Comparison of ENCODE assay signal across 24 cellular contexts in genomic region chr1:151986501-151987190, GRCh38. TPM values are rescaled to one million over a fixed set of nuclear protein-coding genes. Genes with fewer than 3 reads are reported as not detected.
A peak's percentile ranks its signal among the peaks of the same experiment; 100 is the strongest.
DNase-seq lines count a peak whose midpoint lies in the region; ATAC-seq and TF ChIP-seq lines count a peak whose summit lies in the region.
"Had no signal": no experiment of that assay in that cellular context is flagged by ENCODE, and none has a peak within 500 bp of the region (broad histone marks: within the 10 kb centered on the region; RNA-seq: fewer than 3 reads in every experiment).

No MANE protein-coding gene starts in this region.

- H3K4me2 ChIP-seq in neural cell (ENCODE audit: low read length): no peak overlapping the region

- H3K36me3 Mint-ChIP-seq in activated CD8-positive, alpha-beta memory T cell treated with anti-CD3 and anti-CD28 coated beads, Interleukin-2, amount 10 ng/mL, durations not matched to agents 7 days and 5 days: peaks cover 69% of the 10 kb centered on the region
- peaks cover 4% of the 10 kb centered on the region for H3K36me3 Mint-ChIP-seq in IgD-negative memory B cell

- H3K79me2 ChIP-seq in neural cell (replicated peaks; ENCODE audit: insufficient read depth, low read length): no peaks in the 10 kb centered on the region

- H3K9me3 Mint-ChIP-seq in activated CD8-positive, alpha-beta memory T cell treated with anti-CD3 and anti-CD28 coated beads, Interleukin-2, amount 10 ng/mL, durations not matched to agents 7 days and 5 days (ENCODE audit: low read depth): no peaks in the 10 kb centered on the region
- no peaks in the 10 kb centered on the region for H3K9me3 Mint-ChIP-seq in IgD-negative memory B cell
- H3K9me3 Mint-ChIP-seq: activated CD4-positive, alpha-beta T cell treated with anti-CD3 and anti-CD28 coated beads, Interleukin-2, amount 10 ng/mL, durations not matched to agents 24 days and 14 days; activated naive CD4-positive, alpha-beta T cell treated with anti-CD3 and anti-CD28 coated beads for 36 hours; nephron progenitor cell had no signal

- no peaks in the 10 kb centered on the region for H3K9me2 ChIP-seq in neural cell (ENCODE audit: insufficient read depth, low read length)

- no peaks in the 10 kb centered on the region for H4K20me1 ChIP-seq in neural cell (ENCODE audit: insufficient read depth)

- no peaks in the 10 kb centered on the region for H3K36me3 ChIP-seq in neural cell (ENCODE audit: insufficient read depth, low read length)
- H3K36me3 ChIP-seq: colonic mucosa had no signal

- H3K27ac ChIP-seq in neural cell (ENCODE audit: low read length): peak overlapping the region; percentile 93
- H3K27ac ChIP-seq: BLaER1, body of pancreas, colonic mucosa, HL-60 had no signal

- H3K4me1 Mint-ChIP-seq in activated CD8-positive, alpha-beta memory T cell treated with anti-CD3 and anti-CD28 coated beads, Interleukin-2, amount 10 ng/mL, durations not matched to agents 7 days and 5 days: peaks cover 86% of the 10 kb centered on the region
- H3K4me1 Mint-ChIP-seq in IgD-negative memory B cell: peaks cover 13 to 32% (median 29%) of the 10 kb centered on the region in 3 donors

- no peak overlapping the region for H3K4me3 ChIP-seq in neural cell (ENCODE audit: low read length)
- H3K4me3 ChIP-seq: BLaER1, body of pancreas, colonic mucosa had no signal

- TF ChIP-seq CTCF in neural cell (IDR thresholded peaks at IDR 0.05; ENCODE audit: poor library complexity, severe bottlenecking): no peak

- H3F3A ChIP-seq in neural cell (ENCODE audit: insufficient read depth, low read length, poor library complexity, severe bottlenecking): no peaks in the 10 kb centered on the region

- no peak for ATAC-seq in activated CD8-positive, alpha-beta memory T cell treated with anti-CD3 and anti-CD28 coated beads, Interleukin-2, amount 10 ng/mL, durations not matched to agents 7 days and 5 days
- no peak for ATAC-seq in GM21717 (IDR thresholded peaks at IDR 0.05; ENCODE audit: unreplicated experiment)
- ATAC-seq: body of pancreas, HCT116 had no signal

- TF ChIP-seq EP300 in neural cell (conservative IDR thresholded peaks at IDR 0.05; ENCODE audit: poor library complexity, severe bottlenecking): no peak

- no peaks in the 10 kb centered on the region for H3K9me3 ChIP-seq in neural cell (ENCODE audit: low read length)
- H3K9me3 ChIP-seq: BLaER1, body of pancreas, colonic mucosa had no signal

- no peak overlapping the region for H3K4me3 Mint-ChIP-seq in activated CD8-positive, alpha-beta memory T cell treated with anti-CD3 and anti-CD28 coated beads, Interleukin-2, amount 10 ng/mL, durations not matched to agents 7 days and 5 days
- peak overlapping the region in 2 of 4 donors; percentile 46 to 73 for H3K4me3 Mint-ChIP-seq in IgD-negative memory B cell
- H3K4me3 Mint-ChIP-seq: activated CD4-positive, alpha-beta T cell treated with anti-CD3 and anti-CD28 coated beads, Interleukin-2, amount 10 ng/mL, durations not matched to agents 24 days and 14 days; activated naive CD4-positive, alpha-beta T cell treated with anti-CD3 and anti-CD28 coated beads for 36 hours; nephron progenitor cell had no signal

- no peak for TF ChIP-seq RAD21 in neural cell (conservative IDR thresholded peaks at IDR 0.05)

- CTCF ChIA-PET in activated CD8-positive, alpha-beta memory T cell treated with anti-CD3 and anti-CD28 coated beads, Interleukin-2, amount 10 ng/mL, durations not matched to agents 7 days and 5 days (lab: Charles Lee): interaction anchor here (0.9 to 20.0 kb wide), 7 partner anchors 10 to 251 kb away, joined by 3 to 522 read pairs (median 5); partner anchors contain the start of gene S100A10

- H3K9ac ChIP-seq in neural cell (ENCODE audit: low read length): no peak overlapping the region
- H3K9ac ChIP-seq: BLaER1 had no signal

- DNase-seq in activated CD8-positive, alpha-beta memory T cell treated with anti-CD3 and anti-CD28 coated beads, Interleukin-2, amount 10 ng/mL, durations not matched to agents 7 days and 5 days: no peak
- DNase-seq in activated CD8-positive, alpha-beta memory T cell treated with anti-CD3 and anti-CD28 coated beads, Interleukin-2, amount 50 U/mL, for 48 hours: no peak
- DNase-seq in dermis blood vessel endothelial cell (peak; percentile 44), DMS79 treated with DMSO at 0.1 percent for 48 hours (lab: John Stamatoyannopoulos, UW) (no peak)
- DNase-seq in activated CD4-positive, alpha-beta T cell treated with anti-CD3 and anti-CD28 coated beads, Interleukin-2, amount 50 U/mL, for 48 hours: no peak
- DNase-seq: activated CD4-positive, alpha-beta T cell treated with anti-CD3 and anti-CD28 coated beads, Interleukin-2, amount 10 ng/mL, durations not matched to agents 24 days and 14 days; activated naive CD4-positive, alpha-beta T cell treated with anti-CD3 and anti-CD28 coated beads for 36 hours; body of pancreas; colonic mucosa; hypothalamus; islet precursor cell; MV-4-11; NCI-H187 treated with DMSO at 0.1 percent for 48 hours; NCI-H446; nephron progenitor cell; NK-92 treated with Interleukin-12 subunit alpha and Interleukin-12 subunit beta, amount 100 ng/mL, for 24 hours; RPMI8226; SW 1271 had no signal

- no peaks in the 10 kb centered on the region for H3K27me3 Mint-ChIP-seq in activated CD8-positive, alpha-beta memory T cell treated with anti-CD3 and anti-CD28 coated beads, Interleukin-2, amount 10 ng/mL, durations not matched to agents 7 days and 5 days
- no peaks in the 10 kb centered on the region for H3K27me3 Mint-ChIP-seq in IgD-negative memory B cell
- H3K27me3 Mint-ChIP-seq: activated CD4-positive, alpha-beta T cell treated with anti-CD3 and anti-CD28 coated beads, Interleukin-2, amount 10 ng/mL, durations not matched to agents 24 days and 14 days had no signal

- H2AFZ ChIP-seq in neural cell (ENCODE audit: low read depth, low read length): no peak overlapping the region

- H3K27ac Mint-ChIP-seq in activated CD8-positive, alpha-beta memory T cell treated with anti-CD3 and anti-CD28 coated beads, Interleukin-2, amount 10 ng/mL, durations not matched to agents 7 days and 5 days: peak overlapping the region; percentile 26
- H3K27ac Mint-ChIP-seq in IgD-negative memory B cell: peak overlapping the region in 2 of 3 donors; percentile 4 to 11
- H3K27ac Mint-ChIP-seq: activated CD4-positive, alpha-beta T cell treated with anti-CD3 and anti-CD28 coated beads, Interleukin-2, amount 10 ng/mL, durations not matched to agents 24 days and 14 days; nephron progenitor cell had no signal

- H3K27me3 ChIP-seq in neural cell (ENCODE audit: insufficient read depth, low read depth, low read length): peaks cover 21% of the 10 kb centered on the region
- H3K27me3 ChIP-seq: BLaER1, body of pancreas, colonic mucosa had no signal

TF ChIP-seq in neural cell, 6 proteins besides CTCF, POLR2A, EP300 and RAD21:
- TF ChIP-seq TAF1 (IDR thresholded peaks at IDR 0.05; ENCODE audit: low read depth): no peak
- no peak for TF ChIP-seq SMC3 (conservative IDR thresholded peaks at IDR 0.05; ENCODE audit: poor library complexity)
- TF ChIP-seq REST (IDR thresholded peaks at IDR 0.05; ENCODE audit: borderline replicate concordance): no peak
- no peak for TF ChIP-seq MXI1 (conservative IDR thresholded peaks at IDR 0.05; ENCODE audit: poor library complexity, severe bottlenecking)
- no peak for TF ChIP-seq POLR2AphosphoS5 (IDR thresholded peaks at IDR 0.05)
- TF ChIP-seq EZH2 (IDR thresholded peaks at IDR 0.05; ENCODE audit: borderline replicate concordance, insufficient read depth, low read length, poor library complexity, severe bottlenecking): no peak

RNA-seq across cellular contexts. Expression of gene S100A10, which starts 7.0 kb away (rescaled TPM):
- total RNA-seq in activated CD8-positive, alpha-beta memory T cell treated with anti-CD3 and anti-CD28 coated beads, Interleukin-2, amount 10 ng/mL, durations not matched to agents 7 days and 5 days: 100 to 1,000 TPM; 333 to 424 TPM
- polyA plus RNA-seq in IgD-negative memory B cell (459 TPM), neural cell (16.5 and 24.5 TPM in 2 replicates)
- total RNA-seq in dermis blood vessel endothelial cell: 148 and 239 TPM in 2 replicates
- 11.7 and 16.2 TPM in 2 replicates for polyA minus RNA-seq in neural cell

RNA-seq across cellular contexts. Expression of gene S100A11, which starts 50.2 kb away (rescaled TPM):
- total RNA-seq in activated CD8-positive, alpha-beta memory T cell treated with anti-CD3 and anti-CD28 coated beads, Interleukin-2, amount 10 ng/mL, durations not matched to agents 7 days and 5 days: 100 to 1,000 TPM; 300 to 330 TPM
- polyA plus RNA-seq in IgD-negative memory B cell (140 TPM), neural cell (not detected in 2 replicates)
- 12.3 and 24.6 TPM in 2 replicates for total RNA-seq in dermis blood vessel endothelial cell
- not detected in 2 replicates for polyA minus RNA-seq in neural cell

Comparison
In these comparisons a context has a peak if more than half of its experiments do, and no peak if none do; other contexts are left out.
1. RNA of gene S100A11, which starts 50.2 kb away (total RNA-seq): 300 to 330 TPM in activated CD8-positive, alpha-beta memory T cell treated with anti-CD3 and anti-CD28 coated beads, Interleukin-2, amount 10 ng/mL, durations not matched to agents 7 days and 5 days; 12.3 to 24.6 TPM in dermis blood vessel endothelial cell; every median in the first group is over 10 times any median in the second.